Comparison of ENCODE assay signal across 1 cellular context in the genomic region with DNA sequence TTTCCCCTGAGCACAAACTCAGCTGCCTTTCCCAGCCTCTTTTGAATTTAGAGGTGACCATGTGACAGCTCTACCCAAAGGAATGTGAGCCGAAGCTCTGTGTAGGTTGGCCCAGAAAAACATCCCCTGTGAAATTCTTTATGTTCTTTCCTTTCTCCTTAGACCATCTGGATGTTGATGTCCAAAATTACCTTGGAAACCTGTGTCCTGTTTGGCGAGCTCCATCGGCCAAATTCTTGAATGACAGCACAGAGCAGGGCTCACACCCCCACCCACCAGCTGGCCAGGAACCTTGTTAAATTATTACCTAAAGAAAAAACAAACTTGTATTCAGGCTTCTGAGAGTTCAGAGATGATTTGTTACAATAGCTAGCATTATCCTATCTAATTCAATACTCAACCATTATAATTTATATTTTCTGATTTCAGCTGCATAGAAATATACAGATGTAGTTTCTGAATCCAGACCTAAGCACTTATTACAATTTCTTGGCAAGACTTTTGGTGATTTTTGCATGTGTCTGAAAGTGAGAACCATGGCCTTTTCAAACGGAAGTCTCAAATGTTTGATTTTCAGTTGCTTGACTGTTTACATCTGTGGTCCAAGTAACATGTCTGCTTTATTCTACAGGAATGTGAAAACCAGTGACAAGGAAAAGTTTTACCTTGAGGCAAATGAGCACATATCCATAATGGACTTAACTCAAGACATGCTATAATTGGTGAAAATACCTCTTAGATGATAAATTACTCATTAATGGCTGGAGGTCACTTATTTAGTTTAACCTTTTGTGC.
TF ChIP-seq lines count a peak whose summit lies in the region.

No MANE protein-coding gene starts in this region.

TF ChIP-seq in IMR-90, 13 proteins besides CTCF, POLR2A, EP300 and RAD21 (continued from another document):
- TF ChIP-seq, protein P1, sequence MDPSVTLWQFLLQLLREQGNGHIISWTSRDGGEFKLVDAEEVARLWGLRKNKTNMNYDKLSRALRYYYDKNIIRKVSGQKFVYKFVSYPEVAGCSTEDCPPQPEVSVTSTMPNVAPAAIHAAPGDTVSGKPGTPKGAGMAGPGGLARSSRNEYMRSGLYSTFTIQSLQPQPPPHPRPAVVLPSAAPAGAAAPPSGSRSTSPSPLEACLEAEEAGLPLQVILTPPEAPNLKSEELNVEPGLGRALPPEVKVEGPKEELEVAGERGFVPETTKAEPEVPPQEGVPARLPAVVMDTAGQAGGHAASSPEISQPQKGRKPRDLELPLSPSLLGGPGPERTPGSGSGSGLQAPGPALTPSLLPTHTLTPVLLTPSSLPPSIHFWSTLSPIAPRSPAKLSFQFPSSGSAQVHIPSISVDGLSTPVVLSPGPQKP (IDR thresholded peaks at IDR 0.05; ENCODE audit: borderline replicate concordance, low read depth, low read length), result no peak
- no peak for TF ChIP-seq FOS (IDR thresholded peaks at IDR 0.05; ENCODE audit: low read depth, low read length)
- TF ChIP-seq CEBPB (IDR thresholded peaks at IDR 0.05; ENCODE audit: low read depth, low read length), result no peak
- TF ChIP-seq RCOR1 (IDR thresholded peaks at IDR 0.05; ENCODE audit: insufficient replicate concordance, low read length), result no peak
- TF ChIP-seq CHD1 (IDR thresholded peaks at IDR 0.05; ENCODE audit: low read depth, low read length), result no peak
- TF ChIP-seq BHLHE40 (IDR thresholded peaks at IDR 0.05; ENCODE audit: low read depth, low read length), result no peak
- no peak for TF ChIP-seq MXI1 (IDR thresholded peaks at IDR 0.05; ENCODE audit: borderline replicate concordance, low read depth, low read length)
- TF ChIP-seq, protein P2, sequence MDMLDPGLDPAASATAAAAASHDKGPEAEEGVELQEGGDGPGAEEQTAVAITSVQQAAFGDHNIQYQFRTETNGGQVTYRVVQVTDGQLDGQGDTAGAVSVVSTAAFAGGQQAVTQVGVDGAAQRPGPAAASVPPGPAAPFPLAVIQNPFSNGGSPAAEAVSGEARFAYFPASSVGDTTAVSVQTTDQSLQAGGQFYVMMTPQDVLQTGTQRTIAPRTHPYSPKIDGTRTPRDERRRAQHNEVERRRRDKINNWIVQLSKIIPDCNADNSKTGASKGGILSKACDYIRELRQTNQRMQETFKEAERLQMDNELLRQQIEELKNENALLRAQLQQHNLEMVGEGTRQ (IDR thresholded peaks at IDR 0.05; ENCODE audit: low read depth, low read length), result no peak
- TF ChIP-seq MAZ (IDR thresholded peaks at IDR 0.05; ENCODE audit: borderline replicate concordance, low read depth, low read length), result no peak
- no peak for TF ChIP-seq SMC3 (IDR thresholded peaks at IDR 0.05; ENCODE audit: low read depth, low read length)
- TF ChIP-seq MAFK (IDR thresholded peaks at IDR 0.05; ENCODE audit: low read depth, low read length), result no peak
- no peak for TF ChIP-seq RFX5 (IDR thresholded peaks at IDR 0.05; ENCODE audit: low read depth, low read length)
